In genomic region chr17:41864498-41864836, GRCh38 we compare ENCODE assay signal across 9 cellular contexts. TPM values are rescaled to one million over a fixed set of nuclear protein-coding genes. Genes with fewer than 3 reads are reported as not detected.
DNase-seq lines count a peak whose midpoint lies in the region; ATAC-seq and TF ChIP-seq lines count a peak whose summit lies in the region.
"Had no signal": no experiment of that assay in that cellular context is flagged by ENCODE, and none has a peak within 500 bp of the region (broad histone marks: within the 10 kb centered on the region; RNA-seq: fewer than 3 reads in every experiment).

No MANE protein-coding gene starts in this region.

- WGBS in adrenal gland, 4 donors = 1% methylated on average over 23 to 25 of the region's 25 CpGs

- H3K4me1 ChIP-seq in DND-41 (ENCODE audit: insufficient read depth, low read length) = peaks cover 35% of the 10 kb centered on the region
- H3K4me1 ChIP-seq in adrenal gland (replicated peaks in 1 of 2) = peaks cover 6 to 38% of the 10 kb centered on the region in 2 donors

- TF ChIP-seq POLR2A in adrenal gland (IDR thresholded peaks at IDR 0.05) = no peak

- H3K9me3 ChIP-seq in DND-41 (ENCODE audit: insufficient read depth, low read length, severe bottlenecking) (no peaks in the 10 kb centered on the region), adrenal gland (replicated peaks in 1 of 3) (no peaks in the 10 kb centered on the region)

- peak; percentile 51 for ATAC-seq in DND-41 (ENCODE audit: insufficient read depth, low read depth)
- peak; percentile 27 for ATAC-seq in HG02678 (IDR thresholded peaks at IDR 0.05; ENCODE audit: unreplicated experiment)

- H2AFZ ChIP-seq in DND-41 (ENCODE audit: low read depth, low read length) = peak overlapping the region; percentile 97

- peak overlapping the region; percentile 85 for H3K27ac ChIP-seq in DND-41 (ENCODE audit: low read length)
- H3K27ac ChIP-seq in adrenal gland = peak overlapping the region in 4 of 5 donors; percentile 89 to 94 (median 92)

- no peak for TF ChIP-seq CTCF in DND-41 (IDR thresholded peaks at IDR 0.05; ENCODE audit: borderline replicate concordance, extremely low read depth, low read length, poor library complexity, severe bottlenecking)
- no peak for TF ChIP-seq CTCF in adrenal gland (IDR thresholded peaks at IDR 0.05)

- H3K4me3 ChIP-seq in DND-41 (ENCODE audit: low read depth in 1 of 2, low read length in 2 of 2) (peak overlapping the region; percentile 91 to 98), adrenal gland (peak overlapping the region; percentile 76 to 92 (median 85))

- peak overlapping the region; percentile 83 for H3K9ac ChIP-seq in DND-41 (ENCODE audit: low read depth, low read length)

- intact Hi-C loops in adrenal gland (cut with DNase I) = no loop called here

- DNase-seq in DND-41 = no peak
- peak in 2 of 7 donors; percentile 58 to 80 for DNase-seq in adrenal gland
- DNase-seq in kidney glomerular epithelial cell (lab: John Stamatoyannopoulos, UW) = peak; percentile 22
- DNase-seq in GDM1 (lab: John Stamatoyannopoulos, UW) = no peak
- no peak for DNase-seq in cortex of kidney (lab: John Stamatoyannopoulos, UW)
- no peak for DNase-seq in NCI-H2196 (lab: John Stamatoyannopoulos, UW; ENCODE audit: unreplicated experiment)
- no peak for DNase-seq in activated CD8-positive, alpha-beta memory T cell treated with anti-CD3 and anti-CD28 coated beads, Interleukin-2, amount 50 U/mL, for 4 hours

- peaks cover 31% of the 10 kb centered on the region for H3K36me3 ChIP-seq in DND-41 (ENCODE audit: insufficient read depth, low read length)
- peaks cover 0 to 21% of the 10 kb centered on the region in 2 donors for H3K36me3 ChIP-seq in adrenal gland (replicated peaks in 1 of 2)

- H3K27me3 ChIP-seq in DND-41 (ENCODE audit: insufficient read depth, low read length, poor library complexity) (no peaks in the 10 kb centered on the region), adrenal gland (no peaks in the 10 kb centered on the region)

- H4K20me1 ChIP-seq in DND-41 (ENCODE audit: insufficient read depth, low read length) = peaks cover 41% of the 10 kb centered on the region

- peak overlapping the region; percentile 93 for H3K4me2 ChIP-seq in DND-41 (ENCODE audit: insufficient read depth, low read length)

- peaks cover 56% of the 10 kb centered on the region for H3K79me2 ChIP-seq in DND-41 (ENCODE audit: insufficient read depth, low read length)

RNA-seq across cellular contexts. Expression of gene KLHL11, which starts 0.8 kb away (rescaled TPM):
- 10 to 100 TPM; 14.7 to 42.9 (median 23.6) TPM for total RNA-seq in adrenal gland
- polyA plus RNA-seq in adrenal gland = 1 to 10 TPM in 1 of 3 donors, under 1 TPM in 2; 0.17 to 3.2 (median 0.97) TPM

RNA-seq across cellular contexts. Expression of gene KLHL10, which starts 26.8 kb away (rescaled TPM):
- total RNA-seq in adrenal gland = under 1 TPM in 1 of 8 donors, not detected in 7; 0.29 TPM
- under 1 TPM in 2 of 3 donors, not detected in 1; 0.10 to 0.24 TPM for polyA plus RNA-seq in adrenal gland
- total RNA-seq: naive thymus-derived CD8-positive, alpha-beta T cell had no signal

RNA-seq across cellular contexts. Expression of gene NT5C3B, which starts 28.4 kb away (rescaled TPM):
- total RNA-seq in adrenal gland = 10 to 100 TPM; 36.2 to 62.9 (median 47.0) TPM
- polyA plus RNA-seq in adrenal gland = 100 to 1,000 TPM in 1 of 3 donors, 10 to 100 TPM in 2; 51.4 to 121 (median 98.8) TPM

RNA-seq across cellular contexts. Expression of gene FKBP10, which starts 51.7 kb away (rescaled TPM):
- total RNA-seq in adrenal gland = 100 to 1,000 TPM in 3 of 8 donors, 10 to 100 TPM in 5; 62.3 to 131 (median 85.1) TPM
- 100 to 1,000 TPM in 2 of 3 donors, 10 to 100 TPM in 1; 28.4 to 244 (median 157) TPM for polyA plus RNA-seq in adrenal gland
- total RNA-seq: naive thymus-derived CD8-positive, alpha-beta T cell had no signal
- polyA plus RNA-seq: naive thymus-derived CD8-positive, alpha-beta T cell had no signal

RNA-seq across cellular contexts. Expression of gene P3H4, which starts 52.7 kb away (rescaled TPM):
- 10 to 100 TPM; 22.7 to 67.2 (median 33.9) TPM for total RNA-seq in adrenal gland
- polyA plus RNA-seq in adrenal gland = 10 to 100 TPM; 12.8 to 19.1 (median 14.1) TPM
